ENCODE assay signal across 8 cellular contexts in the genomic region with DNA sequence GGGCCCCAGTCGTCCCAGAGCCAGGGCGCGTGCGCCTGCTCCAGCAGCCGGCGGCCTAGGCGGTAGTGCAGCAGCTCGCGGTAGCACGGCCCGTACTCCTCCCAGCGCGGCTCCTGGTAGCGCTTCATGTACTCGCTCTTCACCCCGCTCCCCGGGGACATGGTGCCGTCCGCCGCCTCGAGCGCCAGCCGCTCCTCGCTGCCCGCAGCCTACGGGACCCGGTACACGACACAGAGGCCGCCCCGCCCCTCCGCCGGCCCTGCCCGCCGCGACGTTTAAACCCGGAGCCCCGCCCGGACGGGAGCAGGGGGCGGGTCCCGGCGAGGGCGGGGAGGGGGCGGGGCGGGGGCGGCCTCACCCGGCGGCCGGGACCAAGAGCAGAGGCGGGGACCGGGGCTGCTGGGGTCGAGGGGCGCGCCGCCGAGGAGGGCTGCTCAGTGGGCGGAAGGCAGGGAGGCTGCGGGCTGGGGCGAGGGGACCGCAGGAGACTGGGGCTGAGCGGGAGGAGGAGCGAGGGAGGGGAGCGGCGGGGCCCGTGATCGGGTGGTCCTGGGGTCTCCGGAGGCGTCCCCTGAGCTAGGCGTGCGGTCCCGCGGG. TPM values are rescaled to one million over a fixed set of nuclear protein-coding genes. Genes with fewer than 3 reads are reported as not detected.
A peak's percentile ranks its signal among the peaks of the same experiment; 100 is the strongest.
DNase-seq lines count a peak whose midpoint lies in the region; ATAC-seq and TF ChIP-seq lines count a peak whose summit lies in the region.

No MANE protein-coding gene starts in this region.

- ATAC-seq in GM19324 (IDR thresholded peaks at IDR 0.05; ENCODE audit: low FRiP score, unreplicated experiment) (peak; percentile 84), HG03442 (IDR thresholded peaks at IDR 0.05; ENCODE audit: unreplicated experiment) (peak; percentile 67)
- ATAC-seq in activated CD8-positive, alpha-beta T cell treated with anti-CD3 and anti-CD28 coated beads for 36 hours, result peak; percentile 73

- no peak for TF ChIP-seq CTCF in CD14-positive monocyte (IDR thresholded peaks at IDR 0.05)
- no peak for TF ChIP-seq CTCF in activated CD8-positive, alpha-beta T cell treated with anti-CD3 and anti-CD28 coated beads for 36 hours (IDR thresholded peaks at IDR 0.05)

- CTCF ChIA-PET in activated CD8-positive, alpha-beta T cell treated with anti-CD3 and anti-CD28 coated beads for 36 hours (lab: Charles Lee), result interaction anchor here (0.8 to 1.1 kb wide), 3 partner anchors 13 to 140 kb away, joined by 3 read pairs; no protein-coding TSS in a partner anchor

- H3K27ac ChIP-seq in ectodermal cell (ENCODE audit: insufficient read depth, low read depth, low read length, poor library complexity, severe bottlenecking), result peak overlapping the region; percentile 70

- peaks cover 22% of the 10 kb centered on the region for H3K27me3 ChIP-seq in ectodermal cell (ENCODE audit: control insufficient read depth, insufficient read depth, low read length, poor library complexity, severe bottlenecking)

- peaks cover 0 to 6% (median 4%) of the 10 kb centered on the region in 7 donors for H3K9me3 Mint-ChIP-seq in CD14-positive monocyte
- peaks cover 2% of the 10 kb centered on the region for H3K9me3 Mint-ChIP-seq in activated CD8-positive, alpha-beta T cell treated with anti-CD3 and anti-CD28 coated beads for 36 hours

- H3K36me3 Mint-ChIP-seq in CD14-positive monocyte, result peaks cover 5 to 6% of the 10 kb centered on the region in 2 donors
- peaks cover 13% of the 10 kb centered on the region for H3K36me3 Mint-ChIP-seq in activated CD8-positive, alpha-beta T cell treated with anti-CD3 and anti-CD28 coated beads for 36 hours (ENCODE audit: low read depth)

- POLR2A ChIA-PET in activated CD8-positive, alpha-beta T cell treated with anti-CD3 and anti-CD28 coated beads for 36 hours (lab: Charles Lee), result interaction anchor here (1.2 to 2.0 kb wide), 4 partner anchors 8 to 166 kb away, joined by 3 to 8 read pairs (median 6); a partner anchor contains a TSS

- H3K4me3 ChIP-seq in ectodermal cell (ENCODE audit: insufficient read depth, low read depth, low read length), result peak overlapping the region; percentile 59

- H3K4me3 Mint-ChIP-seq in CD14-positive monocyte, result peak overlapping the region; percentile 79 to 91
- H3K4me3 Mint-ChIP-seq in activated CD8-positive, alpha-beta T cell treated with anti-CD3 and anti-CD28 coated beads for 36 hours, result peak overlapping the region; percentile 80

- 0 to 1% methylated on average over 73 of the region's 73 CpGs for WGBS in ectodermal cell, 2 experiments

- H3K4me1 ChIP-seq in ectodermal cell (ENCODE audit: control insufficient read depth, insufficient read depth, low read length), result no peaks in the 10 kb centered on the region

- no peaks in the 10 kb centered on the region for H3K9me3 ChIP-seq in ectodermal cell (ENCODE audit: control insufficient read depth, low read length)

- DNase-seq in CD14-positive monocyte (ENCODE audit: low spot score) (peak; percentile 73), NCI-H748 (lab: John Stamatoyannopoulos, UW; ENCODE audit: unreplicated experiment) (peak; percentile 89), lung microvascular endothelial cell (ENCODE audit: low read depth in 2 of 2) (peak; percentile 73 to 80)
- peak; percentile 76 for DNase-seq in activated CD8-positive, alpha-beta T cell treated with anti-CD3 and anti-CD28 coated beads for 36 hours
- peak; percentile 49 to 74 (median 56) for DNase-seq in stimulated activated CD4-positive, alpha-beta T cell treated with anti-CD3 and anti-CD28 coated beads, TNF-alpha, amount 100 ng/mL, for 48 hours (ENCODE audit: low read depth in 3 of 3)

- H3K27ac Mint-ChIP-seq in CD14-positive monocyte, result peak overlapping the region; percentile 65 to 93 (median 86)
- peak overlapping the region; percentile 40 for H3K27ac Mint-ChIP-seq in activated CD8-positive, alpha-beta T cell treated with anti-CD3 and anti-CD28 coated beads for 36 hours

- intact Hi-C loops in CD14-positive monocyte (cut with micrococcal nuclease), result loop anchor here (2.0 to 5.0 kb wide), 3 partner anchors 70 to 170 kb away; a partner anchor contains a TSS
- intact Hi-C loops in activated CD8-positive, alpha-beta T cell treated with anti-CD3 and anti-CD28 coated beads for 36 hours (cut with micrococcal nuclease), result loop anchor here (10.0 kb wide), 2 partner anchors 62 to 68 kb away; a partner anchor contains a TSS

- H3K36me3 ChIP-seq in ectodermal cell (ENCODE audit: control insufficient read depth, insufficient read depth, low read length), result no peaks in the 10 kb centered on the region

- H3K27me3 Mint-ChIP-seq in CD14-positive monocyte (ENCODE audit: low read depth in 3 of 3), result peaks cover 4 to 11% (median 9%) of the 10 kb centered on the region in 3 donors
- H3K27me3 Mint-ChIP-seq in activated CD8-positive, alpha-beta T cell treated with anti-CD3 and anti-CD28 coated beads for 36 hours, result peaks cover 11% of the 10 kb centered on the region

- H3K4me1 Mint-ChIP-seq in CD14-positive monocyte, result peaks cover 51% of the 10 kb centered on the region
- H3K4me1 Mint-ChIP-seq in activated CD8-positive, alpha-beta T cell treated with anti-CD3 and anti-CD28 coated beads for 36 hours (ENCODE audit: low read depth), result peaks cover 35% of the 10 kb centered on the region

RNA-seq across cellular contexts. Expression of a gene that starts 0.4 kb away (rescaled TPM):
- polyA plus RNA-seq in CD14-positive monocyte, result 1 to 10 TPM; 5.2 to 6.7 TPM
- 10 to 100 TPM in 1 of 2 experiments, 1 to 10 TPM in 1; 9.9 to 10.8 TPM for total RNA-seq in activated CD8-positive, alpha-beta T cell treated with anti-CD3 and anti-CD28 coated beads for 36 hours
- polyA plus RNA-seq in ectodermal cell (2013, experiment 1 of 4), result 12.3 TPM
- 12.3 TPM for polyA plus RNA-seq in ectodermal cell (2013, experiment 2 of 4)
- polyA plus RNA-seq in ectodermal cell (2013, experiment 3 of 4), result 11.4 TPM
- polyA plus RNA-seq in ectodermal cell (2013, experiment 4 of 4), result 11.4 TPM
- total RNA-seq in lung microvascular endothelial cell, result 3.4 and 3.7 TPM in 2 replicates

Comparison
In these comparisons a context has a peak if more than half of its experiments do, and no peak if none do; other contexts are left out.
1. Peak in every context shown above with its lines: DNase-seq, ATAC-seq, H3K4me3 ChIP-seq and H3K27ac ChIP-seq.